8 cellular contexts compared by ENCODE assay signal in genomic region chr1:42333662-42334239, GRCh38. TPM values are rescaled to one million over a fixed set of nuclear protein-coding genes. Genes with fewer than 3 reads are reported as not detected.
DNase-seq lines count a peak whose midpoint lies in the region; ATAC-seq and TF ChIP-seq lines count a peak whose summit lies in the region.

No MANE protein-coding gene starts in this region.

- H3K27ac Mint-ChIP-seq in CD14-positive monocyte (peak overlapping the region in 3 of 7 donors; percentile 8 to 79 (median 38)), GM23338 (peak overlapping the region; percentile 96)
- peak overlapping the region; percentile 90 for H3K27ac Mint-ChIP-seq in activated CD4-positive, alpha-beta memory T cell treated with anti-CD3 and anti-CD28 coated beads for 36 hours

- TF ChIP-seq CTCF in CD14-positive monocyte (IDR thresholded peaks at IDR 0.05) (no peak), GM23338 (conservative IDR thresholded peaks at IDR 0.05; ENCODE audit: low read depth in 2 of 2) (no peak), suprapubic skin (IDR thresholded peaks at IDR 0.05) (no peak)

- peak overlapping the region; percentile 69 for H3K4me3 ChIP-seq in GM23338
- peak overlapping the region; percentile 83 for H3K4me3 ChIP-seq in iPS-18c (ENCODE audit: insufficient read depth, low read depth, low read length)
- H3K4me3 ChIP-seq in suprapubic skin, result peak overlapping the region; percentile 79

- H3K27me3 Mint-ChIP-seq in CD14-positive monocyte (ENCODE audit: low read depth in 3 of 3) (peaks cover 0 to 3% (median 0%) of the 10 kb centered on the region in 3 donors), GM23338 (ENCODE audit: insufficient read depth, low read depth, poor library complexity) (peaks cover 13% of the 10 kb centered on the region)
- H3K27me3 Mint-ChIP-seq in activated CD4-positive, alpha-beta memory T cell treated with anti-CD3 and anti-CD28 coated beads for 36 hours, result no peaks in the 10 kb centered on the region

- H3K4me3 Mint-ChIP-seq in CD14-positive monocyte (peak overlapping the region; percentile 90 to 95), GM23338 (peak overlapping the region; percentile 95)
- peak overlapping the region; percentile 96 for H3K4me3 Mint-ChIP-seq in activated CD4-positive, alpha-beta memory T cell treated with anti-CD3 and anti-CD28 coated beads for 36 hours

- TF ChIP-seq POLR2A in suprapubic skin (IDR thresholded peaks at IDR 0.05), result no peak

- intact Hi-C loops in CD14-positive monocyte (cut with micrococcal nuclease), result loop anchor here (2.0 to 10.0 kb wide), 6 partner anchors 123 to 839 kb away; partner anchors contain the start of genes C1orf50 (in 2 of the 2), P3H1 (in 2 of the 2), CCDC30 (in 1 of the 2) and CFAP57 (in 1 of the 2)
- intact Hi-C loops in activated CD4-positive, alpha-beta memory T cell treated with anti-CD3 and anti-CD28 coated beads for 36 hours (cut with micrococcal nuclease), result loop anchor here (2.0 to 10.0 kb wide), 3 partner anchors 156 to 601 kb away; partner anchors contain the start of gene YBX1

- peak overlapping the region; percentile 86 for H3K4me2 ChIP-seq in GM23338

- 2% methylated on average over 6 of the region's 6 CpGs for WGBS in suprapubic skin

- no peaks in the 10 kb centered on the region for H3K9me2 ChIP-seq in GM23338 (ENCODE audit: insufficient read depth)

- TF ChIP-seq EP300 in suprapubic skin (IDR thresholded peaks at IDR 0.05), result no peak

- no peaks in the 10 kb centered on the region for H3K27me3 ChIP-seq in GM23338 (ENCODE audit: insufficient read depth)
- H3K27me3 ChIP-seq in suprapubic skin, result no peaks in the 10 kb centered on the region

- POLR2A ChIA-PET in activated CD4-positive, alpha-beta memory T cell treated with anti-CD3 and anti-CD28 coated beads for 36 hours (lab: Charles Lee), result interaction anchor here (1.2 to 1.5 kb wide), 2 partner anchors 123 to 433 kb away, joined by 3 to 4 read pairs; partner anchors contain the start of genes C1orf50 and P3H1

- ATAC-seq in GM23338 (no peak), HG02884 (IDR thresholded peaks at IDR 0.05; ENCODE audit: unreplicated experiment) (no peak)

- peaks cover 41% of the 10 kb centered on the region for H4K20me1 ChIP-seq in GM23338 (replicated peaks; ENCODE audit: insufficient read depth)

- H3K9me3 ChIP-seq in iPS-18c (ENCODE audit: control insufficient read depth, insufficient read depth, low read length) (no peaks in the 10 kb centered on the region), suprapubic skin (no peaks in the 10 kb centered on the region)

- no peak for DNase-seq in CD14-positive monocyte (ENCODE audit: low spot score)
- DNase-seq in GM23338 (ENCODE audit: low spot score), result no peak
- no peak for DNase-seq in activated CD4-positive, alpha-beta memory T cell treated with anti-CD3 and anti-CD28 coated beads for 36 hours
- no peak for DNase-seq in suprapubic skin (ENCODE audit: low spot score in 2 of 2)
- no peak for DNase-seq in SHP77 treated with DMSO at 0.1 percent for 48 hours (lab: John Stamatoyannopoulos, UW)
- no peak for DNase-seq in foreskin melanocyte

- H3K4me1 ChIP-seq in GM23338 (ENCODE audit: insufficient read depth) (peaks cover 21% of the 10 kb centered on the region), suprapubic skin (peaks cover 42% of the 10 kb centered on the region)

- no peak overlapping the region for H2AFZ ChIP-seq in GM23338

- H3K9me3 Mint-ChIP-seq in CD14-positive monocyte (peaks cover 0 to 1% (median 0%) of the 10 kb centered on the region in 7 donors), GM23338 (no peaks in the 10 kb centered on the region; the same call in 2 of the 3 replicates)
- H3K9me3 Mint-ChIP-seq in activated CD4-positive, alpha-beta memory T cell treated with anti-CD3 and anti-CD28 coated beads for 36 hours, result no peaks in the 10 kb centered on the region

- H3K4me1 Mint-ChIP-seq in CD14-positive monocyte (peaks cover 41% of the 10 kb centered on the region), GM23338 (peaks cover 44% of the 10 kb centered on the region)
- peaks cover 52% of the 10 kb centered on the region for H3K4me1 Mint-ChIP-seq in activated CD4-positive, alpha-beta memory T cell treated with anti-CD3 and anti-CD28 coated beads for 36 hours (ENCODE audit: low read depth)

- H3K27ac ChIP-seq in GM23338 (ENCODE audit: low read depth) (peak overlapping the region; percentile 98), suprapubic skin (peak overlapping the region; percentile 90)

- H3K36me3 Mint-ChIP-seq in CD14-positive monocyte (peaks cover 0 to 2% of the 10 kb centered on the region in 2 donors), GM23338 (ENCODE audit: low read depth) (no peaks in the 10 kb centered on the region; the same call in 2 of the 3 replicates)
- peaks cover 4% of the 10 kb centered on the region for H3K36me3 Mint-ChIP-seq in activated CD4-positive, alpha-beta memory T cell treated with anti-CD3 and anti-CD28 coated beads for 36 hours

- CTCF ChIA-PET in activated CD4-positive, alpha-beta memory T cell treated with anti-CD3 and anti-CD28 coated beads for 36 hours (lab: Charles Lee), result interaction anchor here (0.7 to 1.9 kb wide), 8 partner anchors 9 to 160 kb away, joined by 3 to 9 read pairs (median 4); no protein-coding TSS in a partner anchor

- peaks cover 58% of the 10 kb centered on the region for H3K79me2 ChIP-seq in GM23338 (replicated peaks; ENCODE audit: insufficient read depth)

- H3K36me3 ChIP-seq in GM23338 (ENCODE audit: insufficient read depth) (no peaks in the 10 kb centered on the region), suprapubic skin (no peaks in the 10 kb centered on the region)

- H3F3A ChIP-seq in GM23338 (replicated peaks; ENCODE audit: low read depth), result no peaks in the 10 kb centered on the region

TF ChIP-seq in GM23338, 12 proteins besides CTCF, POLR2A, EP300 and RAD21 (continues in another document):
- no peak for TF ChIP-seq JUNB (IDR thresholded peaks at IDR 0.05; ENCODE audit: unreplicated experiment)
- no peak for TF ChIP-seq EZH2phosphoT487 (IDR thresholded peaks at IDR 0.05; ENCODE audit: unreplicated experiment)
- no peak for TF ChIP-seq ZNF114 (CRISPR knock-in tag; IDR thresholded peaks at IDR 0.05)

RNA-seq across cellular contexts. Expression of gene FOXJ3, which starts 1.3 kb away (rescaled TPM):
- polyA plus RNA-seq in CD14-positive monocyte, result 10 to 100 TPM; 10.2 to 18.5 TPM
- 53.3 and 66.3 TPM in 2 replicates for total RNA-seq in GM23338 (2014; rRNA removed; shearing (Covaris generic))
- 31.9 and 36.6 TPM in 2 replicates for polyA plus RNA-seq in GM23338 (2016; fragmentation: Nextera tagmentation; extraction: Ambion mirVana)
- total RNA-seq in activated CD4-positive, alpha-beta memory T cell treated with anti-CD3 and anti-CD28 coated beads for 36 hours, result 10 to 100 TPM; 37.3 to 40.8 TPM
- total RNA-seq in suprapubic skin, result 10 to 100 TPM; 37.0 to 71.0 (median 41.1) TPM

RNA-seq across cellular contexts. Expression of gene RIMKLA, which starts 46.8 kb away (rescaled TPM):
- polyA plus RNA-seq in CD14-positive monocyte, result not detected
- 5.5 and 6.6 TPM in 2 replicates for total RNA-seq in GM23338 (2014; rRNA removed; shearing (Covaris generic))
- 2.4 and 4.1 TPM in 2 replicates for polyA plus RNA-seq in GM23338 (2016; fragmentation: Nextera tagmentation; extraction: Ambion mirVana)
- total RNA-seq in activated CD4-positive, alpha-beta memory T cell treated with anti-CD3 and anti-CD28 coated beads for 36 hours, result 1 to 10 TPM; 3.0 to 3.2 TPM
- total RNA-seq in suprapubic skin, result under 1 TPM; 0.11 to 0.93 (median 0.54) TPM
